Comparison of ENCODE assay signal across 20 cellular contexts in genomic region chr18:74173434-74173750, GRCh38. TPM values are rescaled to one million over a fixed set of nuclear protein-coding genes. Genes with fewer than 3 reads are reported as not detected.
DNase-seq lines count a peak whose midpoint lies in the region; ATAC-seq, FAIRE-seq and TF ChIP-seq lines count a peak whose summit lies in the region.
"Had no signal": no experiment of that assay in that cellular context is flagged by ENCODE, and none has a peak within 500 bp of the region (broad histone marks: within the 10 kb centered on the region; RNA-seq: fewer than 3 reads in every experiment).

No MANE protein-coding gene starts in this region.

- 13% methylated on average over 2 of the region's 11 CpGs for WGBS in K562 (ENCODE audit: insufficient coverage, low coverage, missing lambda C conversion rate)

- no peak for TF ChIP-seq EP300 in K562 (IDR thresholded peaks at IDR 0.05; ENCODE audit: low read length)

- H3K4me1 ChIP-seq in K562 (replicated peaks in 1 of 2; ENCODE audit: control insufficient read depth in 2 of 2, insufficient read depth in 2 of 2, low read length in 2 of 2) = no peaks in the 10 kb centered on the region; a peak in 1 of 5 replicates
- H3K4me1 ChIP-seq: BLaER1 treated with 17β-estradiol and CSF1 and Interleukin-3, amounts not matched to agents 10 nM and 100 nM had no signal

- H3K4me3 ChIP-seq in K562 = no peak overlapping the region; the same call in 1 of the 2 replicates
- H3K4me3 ChIP-seq: BLaER1 treated with 17β-estradiol and CSF1 and Interleukin-3, amounts not matched to agents 10 nM and 100 nM; GM23338 had no signal

- no peaks in the 10 kb centered on the region for H3K36me3 ChIP-seq in K562 (ENCODE audit: control insufficient read depth, insufficient read depth, low read length)
- H3K36me3 ChIP-seq: BLaER1 treated with 17β-estradiol and CSF1 and Interleukin-3, amounts not matched to agents 10 nM and 100 nM had no signal

- H2AFZ ChIP-seq in K562 (ENCODE audit: low read depth, low read length) = 0 out of 2 replicates have a peak overlapping the region, but pooled peaks have one; percentile 32
- H2AFZ ChIP-seq: GM23338 had no signal

- peaks cover 2% of the 10 kb centered on the region for H3K9me1 ChIP-seq in K562 (ENCODE audit: control insufficient read depth, insufficient read depth, low read length)

- no peaks in the 10 kb centered on the region for H3K79me2 ChIP-seq in K562 (ENCODE audit: control insufficient read depth, insufficient read depth, low read length)

- DNase-seq in NCI-H146 (lab: John Stamatoyannopoulos, UW) (peak; percentile 35), NCI-H146 treated with DMSO at 0.1 percent for 48 hours (lab: John Stamatoyannopoulos, UW; ENCODE audit: unreplicated experiment) (no peak), Calu3 (no peak), K562 (ENCODE audit: extremely low read depth in 1 of 4, low spot score in 3 of 4) (no peak), Ammon's horn (ENCODE audit: low spot score) (no peak), NCI-H2171 (lab: John Stamatoyannopoulos, UW) (no peak)
- DNase-seq in activated naive CD4-positive, alpha-beta T cell (lab: John Stamatoyannopoulos, UW) = no peak
- DNase-seq: CD8-positive, alpha-beta T cell; DMS153; DMS79; GDM1; HCEC 1CT had no signal

- no peak for TF ChIP-seq CTCF in Calu3 (IDR thresholded peaks at IDR 0.05; ENCODE audit: unreplicated experiment)
- TF ChIP-seq CTCF in K562 (IDR thresholded peaks at IDR 0.05 in 2 of 3, conservative IDR thresholded peaks at IDR 0.05 in 1 of 3; ENCODE audit: insufficient read depth in 2 of 3, low read depth in 1 of 3, low read length in 3 of 3) = no peak

- H3K4me3 Mint-ChIP-seq in Calu3 (ENCODE audit: low read depth, unreplicated experiment) = peak overlapping the region; percentile 70
- H3K4me3 Mint-ChIP-seq: B cell; CD8-positive, alpha-beta T cell; GM23338 had no signal

- POLR2A ChIA-PET in K562 (lab: Yijun Ruan, JAX) = interaction anchor here (0.8 to 1.1 kb wide), 2 partner anchors 9 to 10 kb away, joined by 3 read pairs; no protein-coding TSS in a partner anchor

- ATAC-seq in K562 = no peak
- ATAC-seq: CD8-positive, alpha-beta T cell; GM23338 had no signal

- no peak for TF ChIP-seq RAD21 in K562 (CRISPR knock-in tag; conservative IDR thresholded peaks at IDR 0.05 in 1 of 2, IDR thresholded peaks at IDR 0.05 in 1 of 2)

- H3K27ac ChIP-seq in K562 (ENCODE audit: extremely low read depth, low read depth, low read length) = no peak overlapping the region
- H3K27ac ChIP-seq: 22Rv1; BLaER1 treated with 17β-estradiol and CSF1 and Interleukin-3, amounts not matched to agents 10 nM and 100 nM had no signal

- no peak for TF ChIP-seq POLR2A in K562 (conservative IDR thresholded peaks at IDR 0.05)

- no TSS peak for BruUV-seq in Calu3 (replicated peaks; lab: Mats Ljungman, UMichigan)
- BruUV-seq in K562 (replicated peaks; lab: Mats Ljungman, UMichigan) = no TSS peak

- H3K9ac ChIP-seq in K562 (ENCODE audit: insufficient read depth in 1 of 2, low read depth in 2 of 2, low read length in 2 of 2) = no peak overlapping the region
- H3K9ac ChIP-seq: BLaER1 treated with 17β-estradiol and CSF1 and Interleukin-3, amounts not matched to agents 10 nM and 100 nM had no signal

- peaks cover 11% of the 10 kb centered on the region for H3K36me3 Mint-ChIP-seq in Calu3 (ENCODE audit: insufficient read depth, unreplicated experiment)
- H3K36me3 Mint-ChIP-seq: CD8-positive, alpha-beta T cell had no signal

- H3K9me3 ChIP-seq in K562 (replicated peaks; ENCODE audit: control insufficient read depth, insufficient read depth, low read depth, low read length) = no peaks in the 10 kb centered on the region
- H3K9me3 ChIP-seq: BLaER1 treated with 17β-estradiol and CSF1 and Interleukin-3, amounts not matched to agents 10 nM and 100 nM had no signal

- no peaks in the 10 kb centered on the region for H4K20me1 ChIP-seq in K562 (replicated peaks; ENCODE audit: control insufficient read depth, insufficient read depth, low read length)
- H4K20me1 ChIP-seq: BLaER1 treated with 17β-estradiol and CSF1 and Interleukin-3, amounts not matched to agents 10 nM and 100 nM had no signal

- H3K27me3 ChIP-seq in K562 (ENCODE audit: control insufficient read depth in 2 of 2, insufficient read depth in 2 of 2, low read length in 2 of 2) = peaks cover 10 to 39% of the 10 kb centered on the region in 2 experiments
- H3K27me3 ChIP-seq: BLaER1 treated with 17β-estradiol and CSF1 and Interleukin-3, amounts not matched to agents 10 nM and 100 nM had no signal

- in situ Hi-C loops in K562 (cut with MboI) = no loop called here

- peaks cover 27% of the 10 kb centered on the region for H3K4me1 Mint-ChIP-seq in Calu3 (ENCODE audit: low read depth, unreplicated experiment)
- H3K4me1 Mint-ChIP-seq: GM23338 had no signal

- CTCF ChIA-PET in Calu3 (lab: Charles Lee) = no interaction called here
- CTCF ChIA-PET in K562 (lab: Yijun Ruan, JAX; ENCODE audit: low intra/inter-chr PET ratio) = no interaction called here

- no peak overlapping the region for H3K27ac Mint-ChIP-seq in Calu3 (ENCODE audit: unreplicated experiment)
- H3K27ac Mint-ChIP-seq: B cell; CD8-positive, alpha-beta T cell; GM23338 had no signal

- no peak overlapping the region for H3K4me2 ChIP-seq in K562 (ENCODE audit: insufficient read depth, low read length)
- H3K4me2 ChIP-seq: BLaER1 treated with 17β-estradiol and CSF1 and Interleukin-3, amounts not matched to agents 10 nM and 100 nM; GM23338 had no signal

- H3K9me3 Mint-ChIP-seq in Calu3 (ENCODE audit: low read depth, unreplicated experiment) = no peaks in the 10 kb centered on the region
- H3K9me3 Mint-ChIP-seq: CD8-positive, alpha-beta T cell; GM23338 had no signal

- intact Hi-C loops in Calu3 (cut with micrococcal nuclease; ENCODE audit: unreplicated experiment) = no loop called here
- intact Hi-C loops in K562 (cut with micrococcal nuclease) = no loop called here

- H3K27me3 Mint-ChIP-seq in Calu3 (ENCODE audit: unreplicated experiment) = peaks cover 84% of the 10 kb centered on the region

- no peak for FAIRE-seq in K562 (lab: Jason Lieb, UNC)
- FAIRE-seq: GM12892, GM18507, H54 had no signal

TF ChIP-seq in K562, 482 proteins besides CTCF, POLR2A, EP300 and RAD21:
- TF ChIP-seq EP400 (IDR thresholded peaks at IDR 0.05) = no peak
- TF ChIP-seq NBN (IDR thresholded peaks at IDR 0.05; ENCODE audit: low read depth) = no peak
- no peak for TF ChIP-seq JUNB (CRISPR knock-in tag; conservative IDR thresholded peaks at IDR 0.05)
- no peak for TF ChIP-seq SMARCB1 (IDR thresholded peaks at IDR 0.05; ENCODE audit: insufficient read length, low read depth)
- TF ChIP-seq ZNF134 (CRISPR knock-in tag; conservative IDR thresholded peaks at IDR 0.05) = no peak

RNA-seq across cellular contexts. Expression of gene TIMM21, which starts 25.1 kb away (rescaled TPM):
- total RNA-seq in Calu3 (2022) = 44.9 and 46.7 TPM in 2 replicates
- 57.0 and 80.6 TPM in 2 replicates for total RNA-seq in K562 (2011; cell fraction: chromatin; rRNA removed; ENCODE audit: low replicate concordance)
- total RNA-seq in K562 (2011; cell fraction: nucleolus; rRNA removed) = 44.4 and 51.5 TPM in 2 replicates
- total RNA-seq in K562 (2011; cell fraction: nucleoplasm; rRNA removed) = 66.5 and 69.2 TPM in 2 replicates
- 90.7 and 94.0 TPM in 2 replicates for total RNA-seq in K562 (2014; rRNA removed)
- total RNA-seq in K562 (2014; rRNA removed; fragmentation: Illumina TruSeq; extraction: Trizol) = 56.2 and 67.4 TPM in 2 replicates
- total RNA-seq in K562 (2015; rRNA removed; fragmentation: Illumina TruSeq; extraction: Trizol) = 60.4 and 66.1 TPM in 2 replicates
- 54.7 and 64.6 TPM in 2 replicates for total RNA-seq in K562 (2021)
- 56.8 and 75.7 TPM in 2 replicates for polyA plus RNA-seq in K562 (2011; rRNA removed)
- 33.1 and 51.2 TPM in 2 replicates for polyA plus RNA-seq in K562 (2011; cell fraction: cytosol; rRNA removed)
- polyA plus RNA-seq in K562 (2011; cell fraction: nucleus; rRNA removed) = 62.3 and 82.0 TPM in 2 replicates
- polyA plus RNA-seq in K562 (2012) = 32.8 and 87.1 TPM in 2 replicates
- 83.3 and 84.8 TPM in 2 replicates for polyA plus RNA-seq in K562 (2014; fragmentation: Illumina TruSeq; extraction: Trizol)
- 100 to 1,000 TPM; 187 to 229 TPM for polyA plus RNA-seq in K562 (2014; fragmentation: Nextera tagmentation; extraction: Ambion mirVana)
- polyA plus RNA-seq in K562 (2014; rRNA removed) = 114 and 154 TPM in 2 replicates
- polyA minus RNA-seq in K562 (2011; rRNA and poly(A)+ RNA removed) = 58.6 and 78.6 TPM in 2 replicates
- 20.8 and 22.0 TPM in 2 replicates for polyA minus RNA-seq in K562 (2011; cell fraction: cytosol; rRNA and poly(A)+ RNA removed)
- polyA minus RNA-seq in K562 (2011; cell fraction: nucleus; rRNA and poly(A)+ RNA removed) = 22.3 and 50.8 TPM in 2 replicates

RNA-seq across cellular contexts. Expression of gene FBXO15, which starts 25.8 kb away (rescaled TPM):
- total RNA-seq in Calu3 (2022) (1.5 and 1.7 TPM in 2 replicates), K562 (2014; rRNA removed) (0.24 TPM in 1 of 2 replicates, not detected in the other), K562 (2014; rRNA removed; fragmentation: Illumina TruSeq; extraction: Trizol) (0.16 and 0.36 TPM in 2 replicates), K562 (2015; rRNA removed; fragmentation: Illumina TruSeq; extraction: Trizol) (0.26 and 0.43 TPM in 2 replicates), K562 (2021) (0.29 and 0.58 TPM in 2 replicates)
- total RNA-seq in K562 (2011; cell fraction: chromatin; rRNA removed; ENCODE audit: low replicate concordance) = 0.26 TPM in 1 of 2 replicates, not detected in the other
- not detected in 2 replicates for total RNA-seq in K562 (2011; cell fraction: nucleolus; rRNA removed)
- total RNA-seq in K562 (2011; cell fraction: nucleoplasm; rRNA removed) = 0.99 TPM in 1 of 2 replicates, not detected in the other
- polyA plus RNA-seq in K562 (2011; rRNA removed) (0.23 and 0.25 TPM in 2 replicates), K562 (2014; fragmentation: Illumina TruSeq; extraction: Trizol) (0.07 and 0.48 TPM in 2 replicates), K562 (2014; fragmentation: Nextera tagmentation; extraction: Ambion mirVana) (under 1 TPM; 0.15 to 0.35 TPM), K562 (2014; rRNA removed) (0.08 and 0.11 TPM in 2 replicates)
- 0.21 TPM in 1 of 2 replicates, not detected in the other for polyA plus RNA-seq in K562 (2011; cell fraction: cytosol; rRNA removed)
- 0.31 and 0.40 TPM in 2 replicates for polyA plus RNA-seq in K562 (2011; cell fraction: nucleus; rRNA removed)
- polyA plus RNA-seq in K562 (2012) = 0.22 and 0.26 TPM in 2 replicates
- 0.57 and 0.60 TPM in 2 replicates for polyA minus RNA-seq in K562 (2011; rRNA and poly(A)+ RNA removed)
- polyA minus RNA-seq in K562 (2011; cell fraction: cytosol; rRNA and poly(A)+ RNA removed) = not detected in 2 replicates
- 0.13 and 0.44 TPM in 2 replicates for polyA minus RNA-seq in K562 (2011; cell fraction: nucleus; rRNA and poly(A)+ RNA removed)
- total RNA-seq: HT-29 had no signal
